8 cellular contexts compared by ENCODE assay signal in the genomic region with DNA sequence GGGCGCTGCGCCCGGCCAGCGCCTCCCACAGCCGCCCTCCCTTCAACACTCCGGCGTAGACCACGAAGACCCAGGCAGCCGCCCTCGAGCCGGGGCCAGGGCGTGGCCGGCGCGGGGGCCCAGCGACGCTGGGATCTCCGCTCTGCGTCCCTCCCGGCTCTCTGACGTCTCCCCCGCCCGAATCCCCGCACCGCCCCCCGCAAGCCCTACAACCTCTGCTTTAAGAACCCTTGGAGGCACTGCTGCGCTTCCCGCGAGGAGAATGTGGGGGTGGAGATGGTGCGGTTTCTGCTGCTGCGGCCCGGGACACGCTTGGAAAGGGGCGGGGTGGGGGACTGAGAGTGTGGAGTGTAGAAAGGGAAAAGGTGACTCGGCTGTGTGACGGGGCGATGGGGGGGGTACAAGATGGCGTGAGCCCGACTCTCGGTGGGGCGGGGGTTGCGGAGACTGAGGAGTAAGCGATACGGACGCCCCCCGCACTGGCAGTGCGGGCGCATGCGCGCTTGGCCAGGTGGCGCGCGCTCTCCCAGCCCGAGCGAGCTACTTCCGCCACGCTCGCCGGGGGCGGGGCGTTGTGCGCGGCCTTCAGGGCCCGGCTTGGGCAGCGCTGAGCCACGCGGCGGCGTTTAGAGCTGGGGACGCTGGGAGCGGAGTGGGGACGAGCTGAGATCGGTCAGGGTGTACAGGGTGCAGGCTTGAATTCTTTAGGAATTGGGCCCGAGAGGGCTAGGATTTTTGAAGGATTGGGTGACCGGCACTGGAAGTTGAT. TPM values are rescaled to one million over a fixed set of nuclear protein-coding genes. Genes with fewer than 3 reads are reported as not detected.
DNase-seq lines count a peak whose midpoint lies in the region; ATAC-seq and TF ChIP-seq lines count a peak whose summit lies in the region.

Gene SUPT3H (minus strand): TSS at position 380 of the 769 bp plus-strand sequence.

- H3K36me3 Mint-ChIP-seq in activated B cell treated with CpG ODN at 0.5 μM for 24 hours (ENCODE audit: low read depth) = peaks cover 11% of the 10 kb centered on the region

- H3K9me3 ChIP-seq in AG04450 (ENCODE audit: control insufficient read depth, insufficient read depth, low read length) = no peaks in the 10 kb centered on the region

- H3K27me3 Mint-ChIP-seq in activated B cell treated with CpG ODN at 0.5 μM for 24 hours = no peaks in the 10 kb centered on the region

- CTCF ChIA-PET in AG04450 (lab: Charles Lee) = interaction anchor here (0.6 to 2.1 kb wide), 8 partner anchors 151 to 902 kb away, joined by 3 to 12 read pairs (median 4); no protein-coding TSS in a partner anchor
- CTCF ChIA-PET in activated B cell treated with CpG ODN at 0.5 μM for 24 hours (lab: Charles Lee) = interaction anchor here (1.0 to 2.2 kb wide), 4 partner anchors 42 to 722 kb away, joined by 5 to 11 read pairs (median 6); no protein-coding TSS in a partner anchor

- peak within 1 kb of the TSS; percentile 99 for H3K4me3 Mint-ChIP-seq in activated B cell treated with CpG ODN at 0.5 μM for 24 hours

- no peaks in the 10 kb centered on the region for H3K9me3 Mint-ChIP-seq in activated B cell treated with CpG ODN at 0.5 μM for 24 hours

- intact Hi-C loops in activated B cell treated with CpG ODN at 0.5 μM for 24 hours (cut with micrococcal nuclease) = loop anchor here (1.0 to 2.0 kb wide), 6 partner anchors 44 to 751 kb away; partner anchors contain the start of gene ENPP4

- ATAC-seq in GM18868 (IDR thresholded peaks at IDR 0.05; ENCODE audit: unreplicated experiment) (peak; percentile 94), HG03103 (IDR thresholded peaks at IDR 0.05; ENCODE audit: low read depth, unreplicated experiment) (peak; percentile 87), activated B cell treated with CpG ODN at 0.5 μM for 24 hours (ENCODE audit: low read depth) (peak; percentile 79)

- peaks cover 26% of the 10 kb centered on the region for H3K4me1 Mint-ChIP-seq in activated B cell treated with CpG ODN at 0.5 μM for 24 hours

- H3K27ac Mint-ChIP-seq in activated B cell treated with CpG ODN at 0.5 μM for 24 hours = peak within 1 kb of the TSS; percentile 99

- peak; percentile 29; the same call in 1 of the 2 replicates for TF ChIP-seq CTCF in AG04450 (IDR thresholded peaks at IDR 0.05; ENCODE audit: low read depth, low read length)
- no peak for TF ChIP-seq CTCF in activated B cell treated with CpG ODN at 0.5 μM for 24 hours (IDR thresholded peaks at IDR 0.05)
- TF ChIP-seq CTCF in cardiac fibroblast (IDR thresholded peaks at IDR 0.05; ENCODE audit: low read depth, low read length) = no peak

- peak within 1 kb of the TSS; percentile 95 for H3K27ac ChIP-seq in AG04450 (ENCODE audit: low read depth, low read length)

- DNase-seq in AG04450 (ENCODE audit: low read depth, low spot score) = peak; percentile 75
- DNase-seq in NCI-H2196 treated with DMSO at 0.1 percent for 48 hours (lab: John Stamatoyannopoulos, UW; ENCODE audit: unreplicated experiment) = peak; percentile 68
- peak; percentile 91 for DNase-seq in activated B cell treated with CpG ODN at 0.5 μM for 24 hours
- DNase-seq in cardiac fibroblast (ENCODE audit: low read depth in 2 of 2) = peak; percentile 92 to 96
- peak; percentile 93 for DNase-seq in iris pigment epithelial cell (ENCODE audit: low read depth)
- DNase-seq in stimulated activated CD4-positive, alpha-beta T cell treated with anti-CD3 and anti-CD28 coated beads, Interleukin-12 subunit alpha, Interleukin-12 subunit beta, amount 100 ng/mL, for 24 hours (ENCODE audit: low read depth in 2 of 2) = peak; percentile 94

- H3K27me3 ChIP-seq in AG04450 (ENCODE audit: control insufficient read depth, insufficient read depth, low read length) = no peaks in the 10 kb centered on the region

- H3K4me3 ChIP-seq in AG04450 (ENCODE audit: low read depth, low read length) (peak within 1 kb of the TSS; percentile 78), cardiac fibroblast (replicated peaks in 1 of 2; ENCODE audit: low read depth in 2 of 2, low read length in 2 of 2) (peak within 1 kb of the TSS; percentile 72 to 75)

- POLR2A ChIA-PET in AG04450 (lab: Yijun Ruan, JAX) (interaction anchor here (0.6 to 1.3 kb wide), 9 partner anchors 10 to 902 kb away, joined by 3 to 5 read pairs (median 4); no protein-coding TSS in a partner anchor), activated B cell treated with CpG ODN at 0.5 μM for 24 hours (lab: Charles Lee) (interaction anchor here (0.6 to 2.4 kb wide), 17 partner anchors 9 to 752 kb away, joined by 3 to 16 read pairs (median 5); partner anchors contain the start of gene ENPP4)

RNA-seq across cellular contexts. Expression of gene SUPT3H, which starts in this region (rescaled TPM):
- polyA plus RNA-seq in AG04450 (2011; rRNA removed) = 6.0 and 8.7 TPM in 2 replicates
- polyA minus RNA-seq in AG04450 (2011; rRNA and poly(A)+ RNA removed) = 13.1 and 13.8 TPM in 2 replicates
- total RNA-seq in activated B cell treated with CpG ODN at 0.5 μM for 24 hours = 9.9 and 10.4 TPM in 2 replicates

Comparison
In these comparisons a context has a peak if more than half of its experiments do, and no peak if none do; other contexts are left out.
1. Peak in every context shown above with its lines: DNase-seq, ATAC-seq, H3K4me3 ChIP-seq and H3K27ac ChIP-seq.